8 cellular contexts compared by ENCODE assay signal in the genomic region with DNA sequence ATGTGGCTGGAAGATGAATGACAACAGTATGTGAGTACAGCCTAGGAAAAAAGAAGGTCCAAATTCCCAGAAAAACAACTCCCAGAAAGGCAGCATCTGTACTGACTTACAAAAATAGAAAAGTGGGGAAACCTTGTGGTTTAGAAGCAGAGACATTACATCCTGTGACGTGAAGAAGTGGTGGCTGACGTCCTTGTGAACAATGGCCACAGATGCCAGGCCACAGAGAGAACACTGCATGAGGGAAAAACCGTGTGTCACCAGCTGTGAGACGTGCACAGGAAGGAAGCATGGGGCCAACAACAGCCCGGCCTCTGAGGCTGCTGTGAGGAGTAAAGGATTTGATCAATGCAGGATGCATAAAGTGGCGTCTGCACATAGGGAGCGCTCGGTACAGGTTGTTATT.
A peak's percentile ranks its signal among the peaks of the same experiment; 100 is the strongest.
DNase-seq lines count a peak whose midpoint lies in the region; ATAC-seq, FAIRE-seq and TF ChIP-seq lines count a peak whose summit lies in the region.

No MANE protein-coding gene starts in this region.

- TF ChIP-seq POLR2A in H54 (IDR thresholded peaks at IDR 0.05; ENCODE audit: low read depth, low read length), result no peak

- no peaks in the 10 kb centered on the region for H3K36me3 Mint-ChIP-seq in T-helper 17 cell (ENCODE audit: low read depth)
- H3K36me3 Mint-ChIP-seq in effector memory CD8-positive, alpha-beta T cell (ENCODE audit: insufficient read depth), result no peaks in the 10 kb centered on the region

- no peak overlapping the region for H3K27ac Mint-ChIP-seq in T-helper 17 cell
- H3K27ac Mint-ChIP-seq in effector memory CD8-positive, alpha-beta T cell, result peak overlapping the region; percentile 15 to 44

- H3K4me3 Mint-ChIP-seq in T-helper 17 cell, result no peak overlapping the region
- H3K4me3 Mint-ChIP-seq in effector memory CD8-positive, alpha-beta T cell, result peak overlapping the region in 1 of 2 donors; percentile 1

- no peaks in the 10 kb centered on the region for H3K27me3 Mint-ChIP-seq in T-helper 17 cell
- no peaks in the 10 kb centered on the region for H3K27me3 Mint-ChIP-seq in effector memory CD8-positive, alpha-beta T cell

- H3K4me1 Mint-ChIP-seq in T-helper 17 cell, result peaks cover 5% of the 10 kb centered on the region
- peaks cover 7 to 13% of the 10 kb centered on the region in 2 donors for H3K4me1 Mint-ChIP-seq in effector memory CD8-positive, alpha-beta T cell (ENCODE audit: low read depth in 2 of 2)

- H3K9me3 Mint-ChIP-seq in effector memory CD8-positive, alpha-beta T cell, result no peaks in the 10 kb centered on the region

- peak in 2 of 3 donors; percentile 21 to 30 for DNase-seq in stimulated activated CD4-positive, alpha-beta T cell treated with anti-CD3 and anti-CD28 coated beads, Interleukin-12 subunit alpha, Interleukin-12 subunit beta, amount 100 ng/mL, for 48 hours (ENCODE audit: low read depth in 2 of 3, low spot score in 1 of 3)
- no peak for DNase-seq in stimulated activated CD4-positive, alpha-beta T cell treated with anti-CD3 and anti-CD28 coated beads, Interleukin-12 subunit alpha, Interleukin-12 subunit beta, amount 100 ng/mL, for 4 hours
- peak in 1 of 3 donors; percentile 7 for DNase-seq in T-helper 17 cell
- DNase-seq in effector memory CD8-positive, alpha-beta T cell, result peak; percentile 34 to 48 (median 47)
- DNase-seq in stimulated activated CD8-positive, alpha-beta memory T cell treated with anti-CD3 and anti-CD28 coated beads, Interleukin-2, amount 100 ng/mL, for 1 hour (ENCODE audit: low read depth in 2 of 2), result peak; percentile 19 to 40
- DNase-seq in H54 (ENCODE audit: insufficient read length, low spot score), result no peak

- no peak for FAIRE-seq in H54 (lab: Jason Lieb, UNC)

- peak; percentile 95 for ATAC-seq in T-helper 17 cell
- ATAC-seq in effector memory CD8-positive, alpha-beta T cell (replicated peaks), result peak; percentile 98
- ATAC-seq in HG02973 (IDR thresholded peaks at IDR 0.05; ENCODE audit: unreplicated experiment), result no peak
- no peak for ATAC-seq in HG03025 (IDR thresholded peaks at IDR 0.05; ENCODE audit: low FRiP score, unreplicated experiment)

- no peaks in the 10 kb centered on the region for H3K9me3 ChIP-seq in T-helper 17 cell (ENCODE audit: control insufficient read depth, low read length, poor library complexity, severe bottlenecking)

Comparison
In these comparisons a context has a peak if more than half of its experiments do, and no peak if none do; other contexts are left out.
1. DNase-seq: peak in stimulated activated CD4-positive, alpha-beta T cell treated with anti-CD3 and anti-CD28 coated beads, Interleukin-12 subunit alpha, Interleukin-12 subunit beta, amount 100 ng/mL, for 48 hours (2 of 3), effector memory CD8-positive, alpha-beta T cell (3 of 3) and stimulated activated CD8-positive, alpha-beta memory T cell treated with anti-CD3 and anti-CD28 coated beads, Interleukin-2, amount 100 ng/mL, for 1 hour (2 of 2); none in stimulated activated CD4-positive, alpha-beta T cell treated with anti-CD3 and anti-CD28 coated beads, Interleukin-12 subunit alpha, Interleukin-12 subunit beta, amount 100 ng/mL, for 4 hours (single experiment) and H54 (single experiment).
2. ATAC-seq: peak in T-helper 17 cell (single experiment) and effector memory CD8-positive, alpha-beta T cell (single experiment); none in HG02973 (single experiment) and HG03025 (single experiment).